In genomic region chr15:40460404-40460803, GRCh38 we compare ENCODE assay signal across 23 cellular contexts.
"Had no signal": no experiment of that assay in that cellular context is flagged by ENCODE, and none has a peak within 500 bp of the region (broad histone marks: within the 10 kb centered on the region; RNA-seq: fewer than 3 reads in every experiment).

No MANE protein-coding gene starts in this region.

- DNase-seq: cortex of kidney; effector memory CD8-positive, alpha-beta T cell; gastrocnemius medialis; glutamatergic neuron; left cardiac atrium; left ventricle myocardium inferior; mesenchymal stem cell; midbrain; stimulated activated CD4-positive, alpha-beta T cell treated with anti-CD3 and anti-CD28 coated beads, Interleukin-2, amount 100 ng/mL, for 24 hours; stimulated activated CD4-positive, alpha-beta T cell treated with anti-CD3 and anti-CD28 coated beads, Interleukin-4, amount 100 ng/mL, for 4 hours; stimulated activated naive CD4-positive, alpha-beta T cell; stomach; substantia nigra; transverse colon had no signal

- FAIRE-seq: keratinocyte, urothelium cell line had no signal

- H3K9me3 ChIP-seq: esophagus muscularis mucosa, gastrocnemius medialis, left ventricle myocardium inferior, psoas muscle, stomach, thoracic aorta, transverse colon had no signal

- H3K27me3 Mint-ChIP-seq: effector memory CD8-positive, alpha-beta T cell had no signal

- H3K27me3 ChIP-seq: esophagus muscularis mucosa, gastrocnemius medialis, stomach, transverse colon had no signal

- H3K27ac Mint-ChIP-seq: nephron had no signal

- ATAC-seq: effector memory CD8-positive, alpha-beta T cell; gastrocnemius medialis; left cardiac atrium; psoas muscle; sciatic nerve had no signal

- H3K9me3 Mint-ChIP-seq: effector memory CD8-positive, alpha-beta T cell; nephron had no signal

- H3K4me3 ChIP-seq: esophagus muscularis mucosa, gastrocnemius medialis, left ventricle myocardium inferior, lung, psoas muscle, stomach, thoracic aorta, transverse colon had no signal

- H3K4me3 Mint-ChIP-seq: effector memory CD8-positive, alpha-beta T cell; nephron had no signal

- H3K27ac ChIP-seq: epithelial cell of prostate, esophagus muscularis mucosa, gastrocnemius medialis, left ventricle myocardium inferior, psoas muscle, stomach, thoracic aorta, transverse colon had no signal
